In genomic region chr11:63670077-63670737, GRCh38 we compare ENCODE assay signal across 8 cellular contexts. TPM values are rescaled to one million over a fixed set of nuclear protein-coding genes. Genes with fewer than 3 reads are reported as not detected.
DNase-seq lines count a peak whose midpoint lies in the region; ATAC-seq and TF ChIP-seq lines count a peak whose summit lies in the region.

No MANE protein-coding gene starts in this region.

- peaks cover 14 to 24% of the 10 kb centered on the region in 2 donors for H3K4me1 Mint-ChIP-seq in natural killer cell

- peak overlapping the region; percentile 79 to 81 for H3K27ac Mint-ChIP-seq in natural killer cell

- H3K27ac ChIP-seq in coronary artery, result peak overlapping the region; percentile 98 to 99

- H3K9me3 Mint-ChIP-seq in natural killer cell, result no peaks in the 10 kb centered on the region

- DNase-seq in GM12864 (ENCODE audit: low read depth) (no peak), NOMO-1 treated with DMSO at 0.1 percent for 48 hours (lab: John Stamatoyannopoulos, UW; ENCODE audit: unreplicated experiment) (peak; percentile 73), coronary artery (ENCODE audit: low spot score) (no peak), natural killer cell (no peak), GDM1 (lab: John Stamatoyannopoulos, UW) (no peak)
- no peak for DNase-seq in activated CD8-positive, alpha-beta memory T cell treated with anti-CD3 and anti-CD28 coated beads for 24 hours

- intact Hi-C loops in natural killer cell (cut with micrococcal nuclease), result no loop called here

- H3K4me3 Mint-ChIP-seq in natural killer cell, result peak overlapping the region; percentile 91

- H3K4me3 ChIP-seq in GM12864 (ENCODE audit: low read depth, low read length) (peak overlapping the region; percentile 80), coronary artery (peak overlapping the region; percentile 84)

- H3K36me3 Mint-ChIP-seq in natural killer cell, result no peaks in the 10 kb centered on the region

- no peaks in the 10 kb centered on the region for H3K27me3 Mint-ChIP-seq in natural killer cell (ENCODE audit: low read depth in 2 of 2)

- TF ChIP-seq CTCF in GM12864 (IDR thresholded peaks at IDR 0.05; ENCODE audit: low read depth, low read length, missing control alignments) (no peak), coronary artery (IDR thresholded peaks at IDR 0.05) (no peak), natural killer cell (IDR thresholded peaks at IDR 0.05) (no peak)

- ATAC-seq in natural killer cell (no peak), GM18873 (IDR thresholded peaks at IDR 0.05; ENCODE audit: low FRiP score, unreplicated experiment) (no peak), GM21515 (IDR thresholded peaks at IDR 0.05; ENCODE audit: unreplicated experiment) (no peak)

RNA-seq across cellular contexts. Expression of gene ATL3, which starts 1.0 kb away (rescaled TPM):
- 10 to 100 TPM; 35.7 to 46.8 (median 41.6) TPM for total RNA-seq in natural killer cell

RNA-seq across cellular contexts. Expression of gene RTN3, which starts 11.1 kb away (rescaled TPM):
- 10 to 100 TPM; 36.9 to 43.0 (median 37.6) TPM for total RNA-seq in natural killer cell

RNA-seq across cellular contexts. Expression of gene PLAAT3, which starts 56.0 kb away (rescaled TPM):
- total RNA-seq in natural killer cell, result 10 to 100 TPM; 32.5 to 34.1 (median 34.1) TPM
